Comparison of ENCODE assay signal across 24 cellular contexts in genomic region chr3:48674505-48674904, GRCh38. TPM values are rescaled to one million over a fixed set of nuclear protein-coding genes. Genes with fewer than 3 reads are reported as not detected.
A peak's percentile ranks its signal among the peaks of the same experiment; 100 is the strongest.
DNase-seq lines count a peak whose midpoint lies in the region; ATAC-seq lines count a peak whose summit lies in the region.
"Had no signal": no experiment of that assay in that cellular context is flagged by ENCODE, and none has a peak within 500 bp of the region (broad histone marks: within the 10 kb centered on the region; RNA-seq: fewer than 3 reads in every experiment).

No MANE protein-coding gene starts in this region.

- no peak overlapping the region for H2AK5ac ChIP-seq in neuronal stem cell (ENCODE audit: low read depth, low read length)

- H2BK15ac ChIP-seq in neuronal stem cell (ENCODE audit: low read length): no peak overlapping the region

- peak overlapping the region; percentile 70 for H3K23ac ChIP-seq in neuronal stem cell (ENCODE audit: low read depth, low read length, poor library complexity)

- H3K27ac ChIP-seq in neuronal stem cell (replicated peaks; ENCODE audit: low read length): no peak overlapping the region
- H3K27ac ChIP-seq: 22Rv1; BLaER1 treated with 17β-estradiol and CSF1 and Interleukin-3, amounts not matched to agents 10 nM and 100 nM had no signal

- no peak overlapping the region for H3K4me3 ChIP-seq in neuronal stem cell (ENCODE audit: low read length in 2 of 2)
- H3K4me3 ChIP-seq: BLaER1 treated with 17β-estradiol and CSF1 and Interleukin-3, amounts not matched to agents 10 nM and 100 nM; GM12878; GM23338 had no signal

- intact Hi-C loops in Right ventricle myocardium superior (cut with DNase I) (no loop called here), left cardiac atrium (cut with DNase I) (no loop called here)

- H3K14ac ChIP-seq in neuronal stem cell (ENCODE audit: low read length): no peak overlapping the region

- no peaks in the 10 kb centered on the region for H3K27me3 Mint-ChIP-seq in T-helper 17 cell
- H3K27me3 Mint-ChIP-seq: CD4-positive, alpha-beta T cell; CD8-positive, alpha-beta memory T cell had no signal

- no peak overlapping the region for H3K9ac ChIP-seq in neuronal stem cell (ENCODE audit: low read depth, low read length, poor library complexity)
- H3K9ac ChIP-seq: BLaER1 treated with 17β-estradiol and CSF1 and Interleukin-3, amounts not matched to agents 10 nM and 100 nM had no signal

- no peak overlapping the region for H2BK5ac ChIP-seq in neuronal stem cell (ENCODE audit: low read length)

- H3K4me3 Mint-ChIP-seq in T-helper 17 cell: no peak overlapping the region
- H3K4me3 Mint-ChIP-seq: CD14-positive monocyte; CD4-positive, alpha-beta T cell; CD8-positive, alpha-beta memory T cell; GM23338; H9 had no signal

- H3K4me1 Mint-ChIP-seq in T-helper 17 cell: peaks cover 11% of the 10 kb centered on the region
- H3K4me1 Mint-ChIP-seq: GM23338, H9 had no signal

- no peaks in the 10 kb centered on the region for H3K79me1 ChIP-seq in neuronal stem cell (ENCODE audit: low read depth, low read length)

- H2BK12ac ChIP-seq in neuronal stem cell (ENCODE audit: low read length): no peak overlapping the region

- peak overlapping the region; percentile 91 for H3K4ac ChIP-seq in neuronal stem cell (ENCODE audit: low read length)

- H3K4me1 ChIP-seq in neuronal stem cell (ENCODE audit: control insufficient read depth in 2 of 2, insufficient read depth in 1 of 2, low read depth in 1 of 2, low read length in 2 of 2): no peaks in the 10 kb centered on the region
- H3K4me1 ChIP-seq: BE2C had no signal

- ATAC-seq in Right ventricle myocardium superior (ENCODE audit: poor library complexity) (no peak), left cardiac atrium (no peak), T-helper 17 cell (no peak), esophagus mucosa (peak; percentile 11), GM18873 (IDR thresholded peaks at IDR 0.05; ENCODE audit: low FRiP score, unreplicated experiment) (no peak)
- ATAC-seq: GM12878, GM23338, HCT116 had no signal

- peak; percentile 8 for DNase-seq in Right ventricle myocardium superior
- DNase-seq in left cardiac atrium: no peak
- DNase-seq in T-helper 17 cell: no peak
- no peak for DNase-seq in neuronal stem cell (ENCODE audit: low spot score)
- no peak for DNase-seq in amniotic stem cell (lab: John Stamatoyannopoulos, UW)
- no peak for DNase-seq in SHP77 (lab: John Stamatoyannopoulos, UW)
- DNase-seq: BE2C; CD4-positive, alpha-beta T cell; CD8-positive, alpha-beta memory T cell; DMS 273 treated with DMSO at 0.1 percent for 48 hours; DMS79; EL; GDM1; H9 had no signal

- peaks cover 50 to 78% of the 10 kb centered on the region in 2 donors for H3K36me3 ChIP-seq in neuronal stem cell (replicated peaks in 1 of 2; ENCODE audit: control insufficient read depth in 2 of 2, insufficient read depth in 2 of 2, low read length in 2 of 2)

- no peak overlapping the region for H2BK120ac ChIP-seq in neuronal stem cell (ENCODE audit: low read depth, low read length)

- H2AFZ ChIP-seq in neuronal stem cell (ENCODE audit: low read length): no peak overlapping the region
- H2AFZ ChIP-seq: GM23338 had no signal

- peak overlapping the region; percentile 53 for H3K27ac Mint-ChIP-seq in T-helper 17 cell
- H3K27ac Mint-ChIP-seq: CD4-positive, alpha-beta T cell; GM23338; H9 had no signal

- WGBS in neuronal stem cell (ENCODE audit: extremely low coverage in 2 of 2, insufficient read length in 2 of 2, insufficient replicate concordance in 1 of 2), 2 donors: no CpG with 5 or more reads among the region's 9 CpGs

- H3K27me3 ChIP-seq in neuronal stem cell (ENCODE audit: control insufficient read depth in 3 of 3, insufficient read depth in 3 of 3, low read depth in 1 of 3, low read length in 3 of 3): no peaks in the 10 kb centered on the region
- H3K27me3 ChIP-seq: BE2C; BLaER1 treated with 17β-estradiol and CSF1 and Interleukin-3, amounts not matched to agents 10 nM and 100 nM had no signal

- H3K9me3 ChIP-seq in T-helper 17 cell (ENCODE audit: control insufficient read depth, low read length, poor library complexity, severe bottlenecking): no peaks in the 10 kb centered on the region
- H3K9me3 ChIP-seq in neuronal stem cell (replicated peaks in 1 of 2; ENCODE audit: control insufficient read depth in 2 of 2, insufficient read depth in 1 of 2, low read depth in 1 of 2, low read length in 2 of 2): peaks cover 0 to 2% of the 10 kb centered on the region in 2 donors
- H3K9me3 ChIP-seq: BE2C; BLaER1 treated with 17β-estradiol and CSF1 and Interleukin-3, amounts not matched to agents 10 nM and 100 nM had no signal

- no peak overlapping the region for H3K4me2 ChIP-seq in neuronal stem cell (ENCODE audit: insufficient read depth, low read length, poor library complexity, severe bottlenecking)
- H3K4me2 ChIP-seq: BLaER1 treated with 17β-estradiol and CSF1 and Interleukin-3, amounts not matched to agents 10 nM and 100 nM; GM23338 had no signal

- H3K18ac ChIP-seq in neuronal stem cell (ENCODE audit: low read length): no peak overlapping the region

- H3K36me3 Mint-ChIP-seq in T-helper 17 cell (ENCODE audit: low read depth): peaks cover 11% of the 10 kb centered on the region

- H4K91ac ChIP-seq in neuronal stem cell (ENCODE audit: low read depth, low read length, poor library complexity): no peak overlapping the region

- H4K8ac ChIP-seq in neuronal stem cell (ENCODE audit: low read depth, low read length): no peak overlapping the region

RNA-seq across cellular contexts. Expression of gene NCKIPSD, which starts 11.2 kb away (rescaled TPM):
- total RNA-seq in Right ventricle myocardium superior (13.3 TPM), left cardiac atrium (10 to 100 TPM; 19.4 to 27.8 TPM), T-helper 17 cell (10 to 100 TPM; 14.6 to 17.2 TPM), esophagus mucosa (12.6 TPM)
- polyA plus RNA-seq in neuronal stem cell (2013, experiment 1 of 2): 17.6 TPM
- 17.5 TPM for polyA plus RNA-seq in neuronal stem cell (2013, experiment 2 of 2)

RNA-seq across cellular contexts. Expression of gene CELSR3, which starts 11.8 kb away (rescaled TPM):
- 0.16 TPM for total RNA-seq in Right ventricle myocardium superior
- under 1 TPM; 0.24 to 0.39 TPM for total RNA-seq in left cardiac atrium
- 1 to 10 TPM; 6.0 to 6.9 TPM for total RNA-seq in T-helper 17 cell
- total RNA-seq in esophagus mucosa: 0.88 TPM
- polyA plus RNA-seq in neuronal stem cell (2013, experiment 1 of 2): 8.4 TPM
- 8.5 TPM for polyA plus RNA-seq in neuronal stem cell (2013, experiment 2 of 2)
- polyA plus RNA-seq: CD14-positive monocyte had no signal

RNA-seq across cellular contexts. Expression of gene SLC26A6, which starts 39.2 kb away (rescaled TPM):
- total RNA-seq in Right ventricle myocardium superior (10.8 TPM), left cardiac atrium (10 to 100 TPM; 11.2 to 14.6 TPM), T-helper 17 cell (10 to 100 TPM; 16.4 to 22.1 TPM), esophagus mucosa (7.9 TPM)
- 30.0 TPM for polyA plus RNA-seq in neuronal stem cell (2013, experiment 1 of 2)
- 29.9 TPM for polyA plus RNA-seq in neuronal stem cell (2013, experiment 2 of 2)

RNA-seq across cellular contexts. Expression of gene IP6K2, which starts 42.5 kb away (rescaled TPM):
- total RNA-seq in Right ventricle myocardium superior (22.7 TPM), left cardiac atrium (10 to 100 TPM; 24.0 to 38.4 TPM), T-helper 17 cell (100 to 1,000 TPM in 1 of 2 donors, 10 to 100 TPM in 1; 93.7 to 116 TPM), esophagus mucosa (53.1 TPM)
- 189 TPM for polyA plus RNA-seq in neuronal stem cell (2013, experiment 1 of 2)
- 187 TPM for polyA plus RNA-seq in neuronal stem cell (2013, experiment 2 of 2)

RNA-seq across cellular contexts. Expression of gene TMEM89, which starts 52.9 kb away (rescaled TPM):
- total RNA-seq in Right ventricle myocardium superior (not detected), left cardiac atrium (not detected), T-helper 17 cell (under 1 TPM in 1 of 2 donors, not detected in 1; 0.55 TPM), esophagus mucosa (not detected)
- polyA plus RNA-seq in neuronal stem cell (2013, experiment 1 of 2): 0.15 TPM
- polyA plus RNA-seq in neuronal stem cell (2013, experiment 2 of 2): not detected
- total RNA-seq: CD4-positive, alpha-beta T cell; CD8-positive, alpha-beta memory T cell; GM12878; GM23338; H4 had no signal
- polyA plus RNA-seq: AG04450; CD14-positive monocyte; CD8-positive, alpha-beta memory T cell; GM12878; GM23338 had no signal
